In the genomic region with DNA sequence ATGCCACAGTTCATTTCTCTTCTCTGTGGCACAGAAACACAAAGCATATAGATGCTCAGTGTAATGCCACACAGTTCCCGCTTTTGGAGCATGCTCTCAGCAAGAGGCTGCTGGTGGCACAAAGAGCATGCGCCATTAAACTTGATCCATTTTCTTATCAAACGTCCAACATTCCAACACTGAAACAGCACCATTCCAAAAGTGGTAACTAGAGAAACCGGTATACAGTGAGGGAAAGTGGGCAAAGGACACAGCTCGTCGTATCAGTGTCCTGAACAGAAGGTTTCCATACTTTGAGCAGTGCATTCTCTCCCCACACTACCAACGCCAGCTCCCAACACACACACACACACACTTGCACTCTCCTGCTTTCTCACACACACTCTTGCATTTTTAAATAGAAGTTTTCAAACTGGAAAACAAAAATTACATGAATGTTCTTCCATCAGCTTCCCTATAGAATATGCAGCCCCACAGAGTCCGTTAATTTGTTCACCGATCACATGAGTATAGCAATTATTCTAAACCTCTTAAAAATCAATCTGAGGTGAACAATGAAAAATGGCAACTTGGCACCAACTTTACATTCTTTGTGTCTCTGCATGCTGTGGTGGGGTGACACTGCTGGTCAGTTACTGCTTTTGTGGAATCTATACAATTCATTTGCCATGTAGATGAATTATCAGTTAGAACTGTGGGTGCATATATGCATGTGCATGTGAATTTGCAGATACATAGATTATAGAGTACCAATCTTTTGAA, we compare ENCODE assay signal across 11 cellular contexts. TPM values are rescaled to one million over a fixed set of nuclear protein-coding genes. Genes with fewer than 3 reads are reported as not detected.
DNase-seq lines count a peak whose midpoint lies in the region; ATAC-seq and TF ChIP-seq lines count a peak whose summit lies in the region.
"Had no signal": no experiment of that assay in that cellular context is flagged by ENCODE, and none has a peak within 500 bp of the region (broad histone marks: within the 10 kb centered on the region; RNA-seq: fewer than 3 reads in every experiment).

No MANE protein-coding gene starts in this region.

- ATAC-seq in GM19324 (IDR thresholded peaks at IDR 0.05; ENCODE audit: low FRiP score, unreplicated experiment) (no peak), HG03432 (IDR thresholded peaks at IDR 0.05; ENCODE audit: unreplicated experiment) (no peak)

- no peak overlapping the region for H3K23ac ChIP-seq in mesenchymal stem cell (ENCODE audit: low read length in 2 of 2)

- H2BK120ac ChIP-seq in mesenchymal stem cell (ENCODE audit: low read depth, low read length), result no peak overlapping the region

- no peak overlapping the region for H2AFZ ChIP-seq in mesenchymal stem cell (ENCODE audit: low read depth, low read length)

- no peak overlapping the region for H3K27ac ChIP-seq in mesenchymal stem cell (ENCODE audit: low read length, poor library complexity, severe bottlenecking)

- peaks cover 36% of the 10 kb centered on the region for H3K36me3 Mint-ChIP-seq in type B pancreatic cell
- H3K36me3 Mint-ChIP-seq in HFFc6 (ENCODE audit: low read depth), result no peaks in the 10 kb centered on the region

- H3K4me2 ChIP-seq in mesenchymal stem cell (ENCODE audit: low read length, poor library complexity, severe bottlenecking), result no peak overlapping the region

- no peak overlapping the region for H3K18ac ChIP-seq in mesenchymal stem cell (ENCODE audit: low read depth in 1 of 2, low read length in 2 of 2)

- H3K9me3 ChIP-seq in mesenchymal stem cell (ENCODE audit: control insufficient read depth, low read length), result no peaks in the 10 kb centered on the region

- H2BK15ac ChIP-seq in mesenchymal stem cell (ENCODE audit: low read depth, poor library complexity, severe bottlenecking), result no peak overlapping the region

- H3K27me3 Mint-ChIP-seq in type B pancreatic cell (peaks cover 5% of the 10 kb centered on the region), HFFc6 (ENCODE audit: insufficient read depth) (peaks cover 16% of the 10 kb centered on the region)

- peaks cover 20% of the 10 kb centered on the region for H3K79me1 ChIP-seq in mesenchymal stem cell (replicated peaks; ENCODE audit: low read length, poor library complexity, severe bottlenecking)

- H3K27me3 ChIP-seq in mesenchymal stem cell (ENCODE audit: control insufficient read depth in 1 of 2, insufficient read depth in 1 of 2, low read length in 2 of 2), result no peaks in the 10 kb centered on the region

- peak overlapping the region; percentile 99 for H3K9ac ChIP-seq in mesenchymal stem cell (ENCODE audit: low read length)

- H3K27ac Mint-ChIP-seq in type B pancreatic cell (peak overlapping the region; percentile 63), HFFc6 (no peak overlapping the region)

- H3K4me1 Mint-ChIP-seq in type B pancreatic cell (ENCODE audit: unreplicated experiment) (peaks cover 46% of the 10 kb centered on the region), HFFc6 (ENCODE audit: low read depth) (peaks cover 6% of the 10 kb centered on the region)

- H3K4me3 ChIP-seq in epithelial cell of esophagus (ENCODE audit: low read length), result peak overlapping the region; percentile 96
- H3K4me3 ChIP-seq in mesenchymal stem cell (ENCODE audit: insufficient read depth in 1 of 2, low read depth in 1 of 2, low read length in 2 of 2), result peak overlapping the region in 1 of 2 experiments; percentile 98

- H3K9me3 Mint-ChIP-seq in type B pancreatic cell (no peaks in the 10 kb centered on the region), HFFc6 (no peaks in the 10 kb centered on the region)

- DNase-seq in NCI-H1105 (lab: John Stamatoyannopoulos, UW) (peak; percentile 36), NCI-H1105 treated with DMSO at 0.1 percent for 48 hours (lab: John Stamatoyannopoulos, UW) (no peak), epithelial cell of esophagus (ENCODE audit: low read depth) (no peak), mesenchymal stem cell (no peak), type B pancreatic cell (ENCODE audit: extremely low spot score, unreplicated experiment) (no peak), HFFc6 (no peak)
- DNase-seq: DMS53, NCI-H1048 had no signal

- H3K4me1 ChIP-seq in mesenchymal stem cell (ENCODE audit: control insufficient read depth, insufficient read depth, low read depth, low read length), result peaks cover 1% of the 10 kb centered on the region

- WGBS in mesenchymal stem cell, result 99% methylated on average over 8 of the region's 9 CpGs

- H4K91ac ChIP-seq in mesenchymal stem cell (ENCODE audit: low read length), result no peak overlapping the region

- no peak overlapping the region for H2BK12ac ChIP-seq in mesenchymal stem cell (ENCODE audit: low read length in 2 of 2)

- H2AK5ac ChIP-seq in mesenchymal stem cell (ENCODE audit: low read length, severe bottlenecking), result no peak overlapping the region

- no peak overlapping the region for H3K14ac ChIP-seq in mesenchymal stem cell (ENCODE audit: low read length in 2 of 2)

- peak overlapping the region; percentile 75 for H3K4me3 Mint-ChIP-seq in type B pancreatic cell
- no peak overlapping the region for H3K4me3 Mint-ChIP-seq in HFFc6

- no peak overlapping the region for H2BK5ac ChIP-seq in mesenchymal stem cell (ENCODE audit: low read depth, low read length, poor library complexity, severe bottlenecking)

- no peak for TF ChIP-seq CTCF in epithelial cell of esophagus (IDR thresholded peaks at IDR 0.05; ENCODE audit: insufficient read depth, low read depth, low read length, missing control alignments)
- no peak for TF ChIP-seq CTCF in type B pancreatic cell (conservative IDR thresholded peaks at IDR 0.05)
- TF ChIP-seq CTCF in HFFc6 (IDR thresholded peaks at IDR 0.05), result no peak

- no peak overlapping the region for H4K8ac ChIP-seq in mesenchymal stem cell (ENCODE audit: low read length)

- H3K4ac ChIP-seq in mesenchymal stem cell (ENCODE audit: low read depth in 1 of 2, low read length in 2 of 2), result no peak overlapping the region

- H3K36me3 ChIP-seq in mesenchymal stem cell (ENCODE audit: control insufficient read depth in 1 of 2, insufficient read depth in 2 of 2, low read depth in 1 of 2, low read length in 2 of 2), result peaks cover 8 to 34% of the 10 kb centered on the region in 2 experiments

RNA-seq across cellular contexts. Expression of a gene that starts 5.8 kb away (rescaled TPM):
- polyA plus RNA-seq in mesenchymal stem cell (2013, experiment 1 of 2), result 1.2 TPM
- polyA plus RNA-seq in mesenchymal stem cell (2013, experiment 2 of 2), result 0.78 TPM
- total RNA-seq in type B pancreatic cell (ENCODE audit: low replicate concordance), result 62.9 and 76.4 TPM in 2 replicates
- total RNA-seq in HFFc6 (2021; fragmentation: NEBNext Ultra II Directional; extraction: Animal tissue kit (Norgen Biotek cat#: 25700)), result 1 to 10 TPM in 4 of 6 experiments, under 1 TPM in 2; 0.69 to 6.2 (median 4.4) TPM
- total RNA-seq: T-helper 2 cell treated with Interferon-gamma antibody and Interleukin-4, amounts not matched to agents 100 ng/mL and 5 ng/mL, for 36 hours had no signal
